ENCODE assay signal across 12 cellular contexts in the genomic region with DNA sequence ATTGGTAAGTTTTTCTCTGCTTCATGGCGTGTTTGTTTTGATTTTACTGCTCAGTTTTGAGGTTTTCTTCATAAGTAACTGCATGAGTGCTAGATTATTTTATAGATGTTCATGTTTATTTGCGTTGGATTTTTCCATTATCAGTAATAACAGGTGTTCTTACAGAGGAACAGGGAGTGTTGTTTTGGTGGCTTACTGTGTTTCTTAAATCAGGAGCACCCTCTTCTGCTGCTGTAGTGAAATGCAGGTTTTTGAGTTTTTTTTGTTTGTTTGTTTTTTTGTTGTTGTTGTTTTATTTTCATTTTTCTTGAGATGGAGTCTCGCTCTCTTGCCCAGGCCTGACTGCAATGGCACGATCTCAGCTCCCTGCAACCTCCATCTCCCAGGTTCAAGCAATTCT. TPM values are rescaled to one million over a fixed set of nuclear protein-coding genes. Genes with fewer than 3 reads are reported as not detected.
DNase-seq lines count a peak whose midpoint lies in the region; ATAC-seq, FAIRE-seq and TF ChIP-seq lines count a peak whose summit lies in the region.
"Had no signal": no experiment of that assay in that cellular context is flagged by ENCODE, and none has a peak within 500 bp of the region (broad histone marks: within the 10 kb centered on the region; RNA-seq: fewer than 3 reads in every experiment).

No MANE protein-coding gene starts in this region.

- DNase-seq in NCI-H1694 treated with DMSO at 0.1 percent for 48 hours (lab: John Stamatoyannopoulos, UW) (peak; percentile 8), NCI-H1694 (lab: John Stamatoyannopoulos, UW) (no peak), HFFc6 (no peak), GM12878 (ENCODE audit: low read depth, low spot score) (no peak), neural progenitor cell (ENCODE audit: low spot score) (peak; percentile 9)
- no peak for DNase-seq in activated T-cell treated with anti-CD3 and anti-CD28 coated beads, Interleukin-2, amount 50 U/mL, for 1 hour
- no peak for DNase-seq in activated naive CD4-positive, alpha-beta T cell treated with Interleukin-2 at 50 U/mL for 16 hours
- DNase-seq: NCI-H1417 treated with DMSO at 0.1 percent for 48 hours had no signal

- ATAC-seq in GM12878 (no peak), HG02884 (IDR thresholded peaks at IDR 0.05; ENCODE audit: unreplicated experiment) (no peak)

- H3K36me3 ChIP-seq in GM12878 (ENCODE audit: control insufficient read depth in 2 of 2, insufficient read depth in 2 of 2, low read length in 1 of 2), result peaks cover 0 to 5% of the 10 kb centered on the region in 2 experiments; a peak in 2 of 4 replicates
- H3K36me3 ChIP-seq in neural progenitor cell, result no peaks in the 10 kb centered on the region
- H3K36me3 ChIP-seq: HAP-1 had no signal

- no peaks in the 10 kb centered on the region for H3K4me1 ChIP-seq in GM12878 (ENCODE audit: control insufficient read depth, insufficient read depth, low read length)
- no peaks in the 10 kb centered on the region for H3K4me1 ChIP-seq in neural progenitor cell
- H3K4me1 ChIP-seq: ascending aorta, HAP-1 had no signal

- RAD21 ChIA-PET in GM12878 (lab: Charles Lee; ENCODE audit: unreplicated experiment), result interaction anchor here (1.0 to 1.7 kb wide), 3 partner anchors 99 to 635 kb away, joined by 3 to 6 read pairs (median 4); partner anchors contain the start of gene PRKACB

- H3K27ac Mint-ChIP-seq in HFFc6, result no peak overlapping the region
- H3K27ac Mint-ChIP-seq in neural progenitor cell, result no peak overlapping the region

- no peaks in the 10 kb centered on the region for H3K27me3 Mint-ChIP-seq in HFFc6 (ENCODE audit: insufficient read depth)
- H3K27me3 Mint-ChIP-seq in neural progenitor cell (ENCODE audit: insufficient read depth, low read depth), result no peaks in the 10 kb centered on the region

- SMC1A ChIA-PET in GM12878 (lab: Charles Lee; ENCODE audit: uncharacterized antibody, unreplicated experiment), result interaction anchor here (0.9 to 2.2 kb wide), 5 partner anchors 8 to 100 kb away, joined by 3 to 7 read pairs (median 6); no protein-coding TSS in a partner anchor

- POLR2A ChIA-PET in GM12878 (lab: Charles Lee), result no interaction called here

- no peak overlapping the region for H3K4me3 Mint-ChIP-seq in HFFc6
- H3K4me3 Mint-ChIP-seq in neural progenitor cell, result no peak overlapping the region

- FAIRE-seq in GM12878 (lab: Jason Lieb, UNC), result no peak

- H4K20me1 ChIP-seq in GM12878 (ENCODE audit: control insufficient read depth, insufficient read depth), result no peaks in the 10 kb centered on the region
- no peaks in the 10 kb centered on the region for H4K20me1 ChIP-seq in neural progenitor cell (ENCODE audit: low read depth)

- no peaks in the 10 kb centered on the region for H3F3A ChIP-seq in neural progenitor cell (ENCODE audit: low read depth)

- no peaks in the 10 kb centered on the region for H3K9me3 Mint-ChIP-seq in HFFc6
- H3K9me3 Mint-ChIP-seq in neural progenitor cell, result no peaks in the 10 kb centered on the region

- no peak for TF ChIP-seq POLR2A in GM12878 (IDR thresholded peaks at IDR 0.05; ENCODE audit: low read depth, low read length)

- no peak for TF ChIP-seq EP300 in GM12878 (IDR thresholded peaks at IDR 0.05; ENCODE audit: borderline replicate concordance in 1 of 2, control insufficient read depth in 1 of 2, low read depth in 2 of 2, low read length in 2 of 2)

- intact Hi-C loops in GM12878 (cut with micrococcal nuclease; ENCODE audit: unreplicated experiment), result loop anchor here (2.0 kb wide), 1 partner anchor 99 kb away; no protein-coding TSS in a partner anchor

- BruUV-seq in GM12878 (replicated peaks; lab: Mats Ljungman, UMichigan), result no TSS peak

- H2AFZ ChIP-seq in GM12878 (ENCODE audit: control insufficient read depth, low read depth, low read length) (no peak overlapping the region), neural progenitor cell (replicated peaks) (no peak overlapping the region)

- H3K79me2 ChIP-seq in GM12878 (ENCODE audit: control insufficient read depth, insufficient read depth, low read length) (no peaks in the 10 kb centered on the region), neural progenitor cell (ENCODE audit: low read depth) (no peaks in the 10 kb centered on the region)

- TF ChIP-seq CTCF in HFFc6 (IDR thresholded peaks at IDR 0.05) (peak; percentile 47), GM12878 (IDR thresholded peaks at IDR 0.05 in 2 of 3, conservative IDR thresholded peaks at IDR 0.05 in 1 of 3; ENCODE audit: control insufficient read depth in 2 of 3, extremely low read depth in 1 of 3, insufficient read depth in 1 of 3, low read depth in 3 of 3, low read length in 3 of 3) (peak; percentile 28 to 43 (median 34); a peak in 4 of 6 replicates), neural progenitor cell (IDR thresholded peaks at IDR 0.05) (peak; percentile 44)

- no peak overlapping the region for H3K27ac ChIP-seq in GM12878 (ENCODE audit: control insufficient read depth, insufficient read depth)
- no peak overlapping the region for H3K27ac ChIP-seq in neural progenitor cell
- H3K27ac ChIP-seq: ascending aorta, epithelial cell of prostate had no signal

- H3K36me3 Mint-ChIP-seq in HFFc6 (ENCODE audit: low read depth) (no peaks in the 10 kb centered on the region), neural progenitor cell (no peaks in the 10 kb centered on the region)

- H3K9ac ChIP-seq in GM12878 (ENCODE audit: control insufficient read depth, insufficient read depth, low read length) (no peak overlapping the region), neural progenitor cell (no peak overlapping the region)

- H3K4me3 ChIP-seq in GM12878, result no peak overlapping the region
- no peak overlapping the region for H3K4me3 ChIP-seq in neural progenitor cell
- H3K4me3 ChIP-seq: ascending aorta, HAP-1 had no signal

- H3K4me1 Mint-ChIP-seq in HFFc6 (ENCODE audit: low read depth) (peaks cover 34% of the 10 kb centered on the region), neural progenitor cell (no peaks in the 10 kb centered on the region)

- CTCF ChIA-PET in GM12878 (lab: Yijun Ruan, JAX), result interaction anchor here (1.0 to 2.1 kb wide), 3 partner anchors 100 to 212 kb away, joined by 5 to 8 read pairs (median 5); no protein-coding TSS in a partner anchor

- 98% methylated on average over 4 of the region's 4 CpGs for WGBS in GM12878 (ENCODE audit: insufficient coverage, insufficient replicate concordance, low lambda C conversion rate, missing lambda C conversion rate)

- H3K9me3 ChIP-seq in GM12878 (replicated peaks; ENCODE audit: control insufficient read depth, insufficient read depth, low read length) (no peaks in the 10 kb centered on the region), neural progenitor cell (ENCODE audit: low read depth) (no peaks in the 10 kb centered on the region)
- H3K9me3 ChIP-seq: ascending aorta, HAP-1 had no signal

- H3K27me3 ChIP-seq in GM12878 (replicated peaks in 1 of 2; ENCODE audit: control insufficient read depth in 2 of 2, insufficient read depth in 2 of 2, low read length in 1 of 2) (no peaks in the 10 kb centered on the region), neural progenitor cell (no peaks in the 10 kb centered on the region)
- H3K27me3 ChIP-seq: ascending aorta had no signal

- H3K4me2 ChIP-seq in GM12878 (ENCODE audit: control insufficient read depth, insufficient read depth) (no peak overlapping the region), neural progenitor cell (no peak overlapping the region)

- in situ Hi-C loops in GM12878 (cut with MboI), result loop anchor here (5.0 kb wide), 1 partner anchor 99 kb away; no protein-coding TSS in a partner anchor

- TF ChIP-seq RAD21 in GM12878 (IDR thresholded peaks at IDR 0.05; ENCODE audit: insufficient read depth, low read depth, low read length), result peak; percentile 61

RNA-seq across cellular contexts. Expression of gene CTBS, which starts 32.6 kb away (rescaled TPM):
- 10 to 100 TPM; 15.4 to 21.2 (median 17.8) TPM for total RNA-seq in HFFc6 (2021; fragmentation: NEBNext Ultra II Directional; extraction: Animal tissue kit (Norgen Biotek cat#: 25700))
- 20.1 and 22.5 TPM in 2 replicates for total RNA-seq in GM12878 (2013; cell fraction: nucleolus; rRNA removed)
- total RNA-seq in GM12878 (2014; rRNA removed) (9.0 and 10.7 TPM in 2 replicates), GM12878 (2014; rRNA removed; fragmentation: Illumina TruSeq; extraction: Trizol) (8.5 and 9.7 TPM in 2 replicates), GM12878 (2021) (12.9 and 14.7 TPM in 2 replicates), neural progenitor cell (ENCODE audit: low replicate concordance) (7.2 and 11.5 TPM in 2 replicates)
- 5.1 TPM for polyA plus RNA-seq in GM12878 (2011; ENCODE audit: low read depth)
- polyA plus RNA-seq in GM12878 (2011; rRNA removed) (17.6 and 23.7 TPM in 2 replicates), GM12878 (2014; fragmentation: Illumina TruSeq; extraction: Trizol) (13.1 and 20.4 TPM in 2 replicates), GM12878 (2014; fragmentation: Nextera tagmentation; extraction: Ambion mirVana) (1 to 10 TPM; 4.3 to 9.7 TPM), GM12878 (2014; rRNA removed) (8.5 and 11.7 TPM in 2 replicates), GM12878 (2016; fragmentation: Nextera tagmentation; extraction: Ambion mirVana) (10 to 100 TPM; 20.2 to 21.2 TPM)
- 6.2 and 7.5 TPM in 2 replicates for polyA plus RNA-seq in GM12878 (2011; cell fraction: cytosol; rRNA removed)
- polyA plus RNA-seq in GM12878 (2011; cell fraction: nucleus; rRNA removed), result 5.8 and 5.9 TPM in 2 replicates
- 9.2 and 13.6 TPM in 2 replicates for polyA plus RNA-seq in GM12878 (2012)
- polyA minus RNA-seq in GM12878 (2011; rRNA and poly(A)+ RNA removed), result 10.6 and 11.6 TPM in 2 replicates
- 2.7 and 4.9 TPM in 2 replicates for polyA minus RNA-seq in GM12878 (2011; cell fraction: cytosol; rRNA and poly(A)+ RNA removed)
- polyA minus RNA-seq in GM12878 (2011; cell fraction: nucleus; rRNA and poly(A)+ RNA removed), result 10.6 and 18.2 TPM in 2 replicates

RNA-seq across cellular contexts. Expression of gene GNG5, which starts 35.3 kb away (rescaled TPM):
- total RNA-seq in HFFc6 (2021; fragmentation: NEBNext Ultra II Directional; extraction: Animal tissue kit (Norgen Biotek cat#: 25700)), result 100 to 1,000 TPM; 121 to 201 (median 145) TPM
- total RNA-seq in GM12878 (2013; cell fraction: nucleolus; rRNA removed), result 2.3 and 4.5 TPM in 2 replicates
- total RNA-seq in GM12878 (2014; rRNA removed), result 54.7 and 69.8 TPM in 2 replicates
- total RNA-seq in GM12878 (2014; rRNA removed; fragmentation: Illumina TruSeq; extraction: Trizol), result 110 and 122 TPM in 2 replicates
- total RNA-seq in GM12878 (2021), result 144 and 149 TPM in 2 replicates
- polyA plus RNA-seq in GM12878 (2011; ENCODE audit: low read depth), result 220 TPM
- polyA plus RNA-seq in GM12878 (2011; rRNA removed), result 115 and 143 TPM in 2 replicates
- polyA plus RNA-seq in GM12878 (2011; cell fraction: cytosol; rRNA removed), result 99.9 and 101 TPM in 2 replicates
- 73.9 and 117 TPM in 2 replicates for polyA plus RNA-seq in GM12878 (2011; cell fraction: nucleus; rRNA removed)
- polyA plus RNA-seq in GM12878 (2012), result 221 and 235 TPM in 2 replicates
- polyA plus RNA-seq in GM12878 (2014; fragmentation: Illumina TruSeq; extraction: Trizol), result 194 and 226 TPM in 2 replicates
- 100 to 1,000 TPM; 296 to 323 TPM for polyA plus RNA-seq in GM12878 (2014; fragmentation: Nextera tagmentation; extraction: Ambion mirVana)
- 180 and 219 TPM in 2 replicates for polyA plus RNA-seq in GM12878 (2014; rRNA removed)
- polyA plus RNA-seq in GM12878 (2016; fragmentation: Nextera tagmentation; extraction: Ambion mirVana), result 100 to 1,000 TPM; 609 to 613 TPM
- 19.9 and 23.1 TPM in 2 replicates for polyA minus RNA-seq in GM12878 (2011; rRNA and poly(A)+ RNA removed)
- polyA minus RNA-seq in GM12878 (2011; cell fraction: cytosol; rRNA and poly(A)+ RNA removed), result 31.7 and 38.9 TPM in 2 replicates
- 11.3 and 12.0 TPM in 2 replicates for polyA minus RNA-seq in GM12878 (2011; cell fraction: nucleus; rRNA and poly(A)+ RNA removed)
- total RNA-seq in neural progenitor cell (ENCODE audit: low replicate concordance), result 95.0 and 108 TPM in 2 replicates

RNA-seq across cellular contexts. Expression of gene SPATA1, which starts 35.5 kb away (rescaled TPM):
- 1 to 10 TPM in 3 of 6 experiments, under 1 TPM in 3; 0.33 to 1.3 (median 0.85) TPM for total RNA-seq in HFFc6 (2021; fragmentation: NEBNext Ultra II Directional; extraction: Animal tissue kit (Norgen Biotek cat#: 25700))
- 5.7 and 7.5 TPM in 2 replicates for total RNA-seq in GM12878 (2013; cell fraction: nucleolus; rRNA removed)
- total RNA-seq in GM12878 (2014; rRNA removed) (1.9 and 2.8 TPM in 2 replicates), GM12878 (2014; rRNA removed; fragmentation: Illumina TruSeq; extraction: Trizol) (2.1 TPM in 2 replicates), GM12878 (2021) (2.2 and 2.4 TPM in 2 replicates), neural progenitor cell (ENCODE audit: low replicate concordance) (2.5 and 3.3 TPM in 2 replicates)
- not detected for polyA plus RNA-seq in GM12878 (2011; ENCODE audit: low read depth)
- polyA plus RNA-seq in GM12878 (2011; rRNA removed) (2.2 and 2.6 TPM in 2 replicates), GM12878 (2014; fragmentation: Illumina TruSeq; extraction: Trizol) (0.96 and 1.9 TPM in 2 replicates), GM12878 (2014; fragmentation: Nextera tagmentation; extraction: Ambion mirVana) (1 to 10 TPM in 1 of 2 experiments, under 1 TPM in 1; 0.74 to 1.5 TPM), GM12878 (2014; rRNA removed) (1.8 and 2.7 TPM in 2 replicates), GM12878 (2016; fragmentation: Nextera tagmentation; extraction: Ambion mirVana) (1 to 10 TPM; 1.4 to 2.4 TPM)
- 1.0 and 1.5 TPM in 2 replicates for polyA plus RNA-seq in GM12878 (2011; cell fraction: cytosol; rRNA removed)
- polyA plus RNA-seq in GM12878 (2011; cell fraction: nucleus; rRNA removed), result 1.7 TPM in 2 replicates
- 2.0 and 3.5 TPM in 2 replicates for polyA plus RNA-seq in GM12878 (2012)
- 0.67 and 2.0 TPM in 2 replicates for polyA minus RNA-seq in GM12878 (2011; rRNA and poly(A)+ RNA removed)
- polyA minus RNA-seq in GM12878 (2011; cell fraction: cytosol; rRNA and poly(A)+ RNA removed), result not detected in 2 replicates
- 2.3 and 5.3 TPM in 2 replicates for polyA minus RNA-seq in GM12878 (2011; cell fraction: nucleus; rRNA and poly(A)+ RNA removed)
- total RNA-seq: ascending aorta had no signal

Comparison
In these comparisons a context has a peak if more than half of its experiments do, and no peak if none do; other contexts are left out.
1. DNase-seq: peak in NCI-H1694 treated with DMSO at 0.1 percent for 48 hours (single experiment) and neural progenitor cell (single experiment); none in NCI-H1694 (single experiment), HFFc6 (single experiment), GM12878 (single experiment), activated T-cell treated with anti-CD3 and anti-CD28 coated beads, Interleukin-2, amount 50 U/mL, for 1 hour (single experiment) and activated naive CD4-positive, alpha-beta T cell treated with Interleukin-2 at 50 U/mL for 16 hours (single experiment).
2. Peak in every context shown above with its lines, with median percentiles within 50 percentile points of each other: CTCF ChIP-seq.